ENCODE assay signal across 27 cellular contexts in the genomic region with DNA sequence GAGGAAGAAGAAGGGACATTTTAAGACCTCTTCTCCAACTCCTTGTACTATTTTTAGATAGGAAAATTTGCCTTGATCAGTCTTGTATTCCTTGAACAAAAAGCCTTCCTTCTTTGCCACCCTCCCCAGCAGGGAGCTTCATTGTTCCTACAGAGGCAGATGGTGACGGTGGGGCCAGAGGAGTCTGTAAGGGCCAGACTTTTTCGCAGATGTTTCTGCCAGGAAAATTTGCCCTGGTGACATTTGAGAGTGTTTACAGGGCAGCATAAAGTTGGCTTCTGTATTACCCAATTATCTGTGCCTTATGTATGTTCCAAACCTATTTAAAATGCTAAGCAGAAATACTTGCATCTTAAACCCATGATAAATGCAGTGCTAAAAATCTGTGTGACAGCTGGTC. TPM values are rescaled to one million over a fixed set of nuclear protein-coding genes. Genes with fewer than 3 reads are reported as not detected.
A peak's percentile ranks its signal among the peaks of the same experiment; 100 is the strongest.
DNase-seq lines count a peak whose midpoint lies in the region; ATAC-seq and TF ChIP-seq lines count a peak whose summit lies in the region.
"Had no signal": no experiment of that assay in that cellular context is flagged by ENCODE, and none has a peak within 500 bp of the region (broad histone marks: within the 10 kb centered on the region; RNA-seq: fewer than 3 reads in every experiment).

No MANE protein-coding gene starts in this region.

- H3K36me3 Mint-ChIP-seq in nephron progenitor cell (ENCODE audit: low read depth): no peaks in the 10 kb centered on the region
- H3K36me3 Mint-ChIP-seq: activated naive CD8-positive, alpha-beta T cell treated with anti-CD3 and anti-CD28 coated beads for 36 hours had no signal

- in situ Hi-C loops in brain microvascular endothelial cell (cut with HindIII; ENCODE audit: low pct_ligation_motif_present, low sequenced_read_pairs): loop anchor here (25.0 kb wide), 1 partner anchor 402 kb away; no protein-coding TSS in a partner anchor

- intact Hi-C loops in A673 (cut with micrococcal nuclease; ENCODE audit: unreplicated experiment): no loop called here

- H3K9me3 Mint-ChIP-seq in nephron progenitor cell: no peaks in the 10 kb centered on the region
- H3K9me3 Mint-ChIP-seq: activated naive CD8-positive, alpha-beta T cell treated with anti-CD3 and anti-CD28 coated beads for 36 hours; activated T-helper 2 cell treated with anti-CD3 and anti-CD28 coated beads, Interferon-gamma antibody, Interleukin-2, Interleukin-4, amounts not matched to agents 10 μg/mL and 5 μg/mL and 100 μg/mL, durations not matched to agents 14 hours and 24 hours and 36 hours; stimulated activated naive CD8-positive, alpha-beta T cell treated with anti-CD3 and anti-CD28 coated beads, Interleukin-15, amount 100 ng/mL, for 72 hours had no signal

- ATAC-seq in GM21447 (IDR thresholded peaks at IDR 0.05; ENCODE audit: unreplicated experiment) (no peak), GM18909 (IDR thresholded peaks at IDR 0.05; ENCODE audit: poor library complexity, unreplicated experiment) (no peak)
- ATAC-seq: activated CD8-positive, alpha-beta T cell treated with anti-CD3 and anti-CD28 coated beads, Interleukin-2, amount 10 ng/mL, durations not matched to agents 7 days and 5 days; stimulated activated naive CD8-positive, alpha-beta T cell treated with anti-CD3 and anti-CD28 coated beads, Interleukin-15, amount 100 ng/mL, for 72 hours had no signal

- no peak for TF ChIP-seq CTCF in A673 (conservative IDR thresholded peaks at IDR 0.05; ENCODE audit: low read depth, low read length)
- no peak for TF ChIP-seq CTCF in nephron progenitor cell (IDR thresholded peaks at IDR 0.05)
- TF ChIP-seq CTCF in brain microvascular endothelial cell (IDR thresholded peaks at IDR 0.05; ENCODE audit: low read depth, low read length, missing control alignments): no peak

- H3K4me1 Mint-ChIP-seq in nephron progenitor cell: peaks cover 12% of the 10 kb centered on the region
- H3K4me1 Mint-ChIP-seq: activated naive CD8-positive, alpha-beta T cell treated with anti-CD3 and anti-CD28 coated beads for 36 hours; B cell; stimulated activated naive CD8-positive, alpha-beta T cell treated with anti-CD3 and anti-CD28 coated beads, Interleukin-15, amount 100 ng/mL, for 72 hours had no signal

- peaks cover 6% of the 10 kb centered on the region for H3K4me1 ChIP-seq in A673 (ENCODE audit: insufficient read depth, low read length, poor library complexity, severe bottlenecking)
- H3K4me1 ChIP-seq in SJCRH30: peaks cover 43% of the 10 kb centered on the region
- H3K4me1 ChIP-seq: transverse colon had no signal

- CTCF ChIA-PET in A673 (lab: Charles Lee): no interaction called here

- POLR2A ChIA-PET in A673 (lab: Charles Lee; ENCODE audit: low non-redundant PET): no interaction called here

- H3K27ac ChIP-seq in A673 (ENCODE audit: low read depth, low read length, poor library complexity, severe bottlenecking) (no peak overlapping the region), SJCRH30 (peak overlapping the region; percentile 4), brain microvascular endothelial cell (no peak overlapping the region)
- H3K27ac ChIP-seq: RWPE1, SK-N-MC, skin epidermis, transverse colon had no signal

- no TSS peak for BruUV-seq in A673 (replicated peaks; lab: Mats Ljungman, UMichigan)

- H3K27me3 ChIP-seq in A673 (replicated peaks; ENCODE audit: insufficient read depth, low read depth, low read length, poor library complexity): no peaks in the 10 kb centered on the region
- H3K27me3 ChIP-seq in H7 (ENCODE audit: control insufficient read depth, insufficient read depth, low read length): no peaks in the 10 kb centered on the region
- H3K27me3 ChIP-seq in SJCRH30: no peaks in the 10 kb centered on the region
- no peaks in the 10 kb centered on the region for H3K27me3 ChIP-seq in brain microvascular endothelial cell (replicated peaks)
- H3K27me3 ChIP-seq: MG63 had no signal

- H3K27me3 Mint-ChIP-seq in nephron progenitor cell (ENCODE audit: low read depth, poor library complexity): peaks cover 10% of the 10 kb centered on the region

- no peak overlapping the region for H3K4me3 Mint-ChIP-seq in nephron progenitor cell
- H3K4me3 Mint-ChIP-seq: activated CD8-positive, alpha-beta T cell treated with anti-CD3 and anti-CD28 coated beads, Interleukin-2, amount 10 ng/mL, durations not matched to agents 7 days and 5 days; activated naive CD8-positive, alpha-beta T cell treated with anti-CD3 and anti-CD28 coated beads for 36 hours; B cell; stimulated activated naive CD8-positive, alpha-beta T cell treated with anti-CD3 and anti-CD28 coated beads, Interleukin-15, amount 100 ng/mL, for 72 hours had no signal

- H3K27ac Mint-ChIP-seq in nephron progenitor cell: peak overlapping the region; percentile 14
- H3K27ac Mint-ChIP-seq: activated CD8-positive, alpha-beta T cell treated with anti-CD3 and anti-CD28 coated beads, Interleukin-2, amount 10 ng/mL, durations not matched to agents 7 days and 5 days; activated naive CD8-positive, alpha-beta T cell treated with anti-CD3 and anti-CD28 coated beads for 36 hours; activated T-helper 2 cell treated with anti-CD3 and anti-CD28 coated beads, Interferon-gamma antibody, Interleukin-2, Interleukin-4, amounts not matched to agents 10 μg/mL and 5 μg/mL and 100 μg/mL, durations not matched to agents 14 hours and 24 hours and 36 hours; B cell had no signal

- H3K9me3 ChIP-seq in A673 (ENCODE audit: low read depth, low read length, poor library complexity, severe bottlenecking) (no peaks in the 10 kb centered on the region), SJCRH30 (replicated peaks) (no peaks in the 10 kb centered on the region; the same call in 1 of the 2 replicates)
- H3K9me3 ChIP-seq: MG63, transverse colon had no signal

- DNase-seq in A673 (ENCODE audit: low spot score) (peak; percentile 26), H7 (peak; percentile 33), SJCRH30 (peak in 1 of 2 experiments; percentile 53), nephron progenitor cell (no peak), brain microvascular endothelial cell (no peak)
- DNase-seq in stimulated activated naive CD4-positive, alpha-beta T cell (lab: John Stamatoyannopoulos, UW): no peak
- DNase-seq: activated CD8-positive, alpha-beta T cell treated with anti-CD3 and anti-CD28 coated beads, Interleukin-2, amount 10 ng/mL, durations not matched to agents 7 days and 5 days; activated naive CD8-positive, alpha-beta T cell treated with anti-CD3 and anti-CD28 coated beads for 36 hours; aorta; caudate nucleus; cortex of kidney; DMS79; GF-D8; KBM-7; MG63; NCI-H1417 treated with DMSO at 0.1 percent for 48 hours; NCI-H2081 treated with DMSO at 0.1 percent for 48 hours; NCI-H774; stimulated activated naive CD8-positive, alpha-beta T cell treated with anti-CD3 and anti-CD28 coated beads, Interleukin-15, amount 100 ng/mL, for 72 hours; transverse colon had no signal

- H3K36me3 ChIP-seq in A673 (ENCODE audit: insufficient read depth, low read length, poor library complexity, severe bottlenecking) (no peaks in the 10 kb centered on the region), H7 (replicated peaks; ENCODE audit: control insufficient read depth, insufficient read depth, low read length) (no peaks in the 10 kb centered on the region), SJCRH30 (no peaks in the 10 kb centered on the region), brain microvascular endothelial cell (replicated peaks) (no peaks in the 10 kb centered on the region)
- H3K36me3 ChIP-seq: MG63, transverse colon had no signal

- H3K4me3 ChIP-seq in A673 (ENCODE audit: low read depth, low read length, poor library complexity, severe bottlenecking) (no peak overlapping the region), H7 (ENCODE audit: insufficient read depth, low read depth, low read length) (no peak overlapping the region), SJCRH30 (no peak overlapping the region), brain microvascular endothelial cell (ENCODE audit: low read depth, low read length) (no peak overlapping the region)
- H3K4me3 ChIP-seq: MG63, skin epidermis, transverse colon had no signal

RNA-seq across cellular contexts. Expression of gene MAP3K4, which starts 31.5 kb away (rescaled TPM):
- 37.1 and 51.2 TPM in 2 replicates for total RNA-seq in A673 (2021)
- total RNA-seq in H7 (2014; rRNA removed; shearing (Covaris generic)): 41.1 and 41.8 TPM in 2 replicates
- total RNA-seq in SJCRH30 (2014; rRNA removed; shearing (Covaris generic)): 44.7 and 47.5 TPM in 2 replicates

Comparison
In these comparisons a context has a peak if more than half of its experiments do, and no peak if none do; other contexts are left out.
1. DNase-seq: peak in A673 (single experiment) and H7 (single experiment); none in nephron progenitor cell (single experiment), stimulated activated naive CD4-positive, alpha-beta T cell (0 of 6) and brain microvascular endothelial cell (single experiment).